27 cellular contexts compared by ENCODE assay signal in genomic region chr2:16750175-16750924, GRCh38.
"Had no signal": no experiment of that assay in that cellular context is flagged by ENCODE, and none has a peak within 500 bp of the region (broad histone marks: within the 10 kb centered on the region; RNA-seq: fewer than 3 reads in every experiment).

No MANE protein-coding gene starts in this region.

- H3K27ac Mint-ChIP-seq: activated CD4-positive, alpha-beta memory T cell treated with anti-CD3 and anti-CD28 coated beads, Interleukin-2, amount 10 ng/mL, durations not matched to agents 7 days and 5 days; activated CD4-positive, alpha-beta T cell treated with anti-CD3 and anti-CD28 coated beads, Interleukin-2, amount 10 ng/mL, durations not matched to agents 7 days and 5 days; activated naive CD8-positive, alpha-beta T cell; activated T-cell treated with anti-CD3 and anti-CD28 coated beads, Interleukin-2, amount 50 U/mL, for 24 hours; activated T-cell treated with anti-CD3 and anti-CD28 coated beads, Interleukin-2, amount 50 U/mL, for 72 hours; dendritic cell treated with granulocyte-macrophage colony-stimulating factor and Interleukin-4, amounts not matched to agents 40 ng/mL and 50 ng/mL, for 4 days; endodermal cell; WTC11 had no signal

- H3K27me3 Mint-ChIP-seq: activated CD4-positive, alpha-beta T cell treated with anti-CD3 and anti-CD28 coated beads, Interleukin-2, amount 10 ng/mL, durations not matched to agents 7 days and 5 days; activated naive CD8-positive, alpha-beta T cell had no signal

- H3K4me3 Mint-ChIP-seq: activated CD4-positive, alpha-beta memory T cell treated with anti-CD3 and anti-CD28 coated beads, Interleukin-2, amount 10 ng/mL, durations not matched to agents 7 days and 5 days; activated CD4-positive, alpha-beta T cell treated with anti-CD3 and anti-CD28 coated beads, Interleukin-2, amount 10 ng/mL, durations not matched to agents 7 days and 5 days; activated naive CD8-positive, alpha-beta T cell; activated T-cell treated with anti-CD3 and anti-CD28 coated beads, Interleukin-2, amount 50 U/mL, for 24 hours; activated T-cell treated with anti-CD3 and anti-CD28 coated beads, Interleukin-2, amount 50 U/mL, for 72 hours; central memory CD8-positive, alpha-beta T cell; dendritic cell treated with granulocyte-macrophage colony-stimulating factor and Interleukin-4, amounts not matched to agents 40 ng/mL and 50 ng/mL, for 4 days; endodermal cell; WTC11 had no signal

- DNase-seq: activated CD4-positive, alpha-beta memory T cell treated with anti-CD3 and anti-CD28 coated beads, Interleukin-2, amount 10 ng/mL, durations not matched to agents 7 days and 5 days; activated CD4-positive, alpha-beta T cell treated with anti-CD3 and anti-CD28 coated beads for 1 hour; activated CD4-positive, alpha-beta T cell treated with anti-CD3 and anti-CD28 coated beads for 4 hours; activated CD4-positive, alpha-beta T cell treated with anti-CD3 and anti-CD28 coated beads, Interleukin-2, amount 10 ng/mL, durations not matched to agents 7 days and 5 days; activated CD4-positive, alpha-beta T cell treated with anti-CD3 and anti-CD28 coated beads, Interleukin-2, amount 50 U/mL, for 4 hours; activated CD8-positive, alpha-beta memory T cell treated with anti-CD3 and anti-CD28 coated beads, Interleukin-2, amount 50 U/mL, for 48 hours; activated gamma-delta T cell; activated naive CD4-positive, alpha-beta T cell; activated naive CD4-positive, alpha-beta T cell treated with anti-CD3 and anti-CD28 coated beads, Interleukin-2, amount 50 U/mL, for 16 hours; activated T-cell treated with anti-CD3 and anti-CD28 coated beads for 4 hours; activated T-cell treated with anti-CD3 and anti-CD28 coated beads, Interleukin-2, amount 50 U/mL, for 24 hours; activated T-cell treated with anti-CD3 and anti-CD28 coated beads, Interleukin-2, amount 50 U/mL, for 72 hours; amniotic stem cell; anterior cingulate cortex; brain microvascular endothelial cell; dorsolateral prefrontal cortex; effector memory CD4-positive, alpha-beta T cell; endodermal cell; foreskin keratinocyte; gastrocnemius medialis; glutamatergic neuron; heart left ventricle; T-helper 2 cell had no signal

- H3K4me1 Mint-ChIP-seq: central memory CD8-positive, alpha-beta T cell; WTC11 had no signal

- H3K9me3 Mint-ChIP-seq: activated CD4-positive, alpha-beta memory T cell treated with anti-CD3 and anti-CD28 coated beads, Interleukin-2, amount 10 ng/mL, durations not matched to agents 7 days and 5 days; activated CD4-positive, alpha-beta T cell treated with anti-CD3 and anti-CD28 coated beads, Interleukin-2, amount 10 ng/mL, durations not matched to agents 7 days and 5 days; activated T-cell treated with anti-CD3 and anti-CD28 coated beads, Interleukin-2, amount 50 U/mL, for 24 hours; activated T-cell treated with anti-CD3 and anti-CD28 coated beads, Interleukin-2, amount 50 U/mL, for 72 hours; endodermal cell; WTC11 had no signal

- H3K36me3 Mint-ChIP-seq: activated naive CD8-positive, alpha-beta T cell; WTC11 had no signal
